Comparison of ENCODE assay signal across 28 cellular contexts in the genomic region with DNA sequence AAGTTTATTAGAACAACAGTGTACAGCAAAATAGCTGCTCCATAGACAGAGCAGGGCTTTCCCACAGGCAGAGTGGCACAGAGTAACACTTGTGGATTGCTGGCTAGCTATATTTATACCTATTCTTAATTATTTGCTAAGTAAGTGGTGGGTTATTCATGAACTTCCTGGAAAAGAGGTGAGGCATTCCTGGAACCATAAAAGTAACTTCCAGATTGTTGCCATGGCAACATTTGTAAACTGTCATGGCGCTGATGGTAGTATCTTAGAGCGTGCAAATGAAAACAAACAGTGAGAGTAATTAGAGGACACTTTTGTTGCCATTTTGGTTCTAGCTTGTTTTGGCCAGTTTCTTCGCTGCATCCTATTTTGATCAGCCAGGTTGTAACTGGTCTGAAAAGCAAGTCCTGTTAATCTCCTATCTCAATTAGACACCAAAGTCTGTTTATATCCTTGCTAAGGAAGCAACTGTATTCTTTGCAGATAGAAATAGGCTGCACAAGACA. TPM values are rescaled to one million over a fixed set of nuclear protein-coding genes. Genes with fewer than 3 reads are reported as not detected.
DNase-seq lines count a peak whose midpoint lies in the region; ATAC-seq and TF ChIP-seq lines count a peak whose summit lies in the region.
"Had no signal": no experiment of that assay in that cellular context is flagged by ENCODE, and none has a peak within 500 bp of the region (broad histone marks: within the 10 kb centered on the region; RNA-seq: fewer than 3 reads in every experiment).

No MANE protein-coding gene starts in this region.

- H3K4me1 ChIP-seq in mucosa of descending colon (ENCODE audit: low read depth), result no peaks in the 10 kb centered on the region
- H3K4me1 ChIP-seq: esophagus muscularis mucosa, sigmoid colon had no signal

- peak; percentile 29 for DNase-seq in NCI-H2029 (lab: John Stamatoyannopoulos, UW)
- no peak for DNase-seq in NCI-H2029 treated with DMSO at 0.1 percent for 48 hours (lab: John Stamatoyannopoulos, UW)
- DNase-seq in NCI-H69 (lab: John Stamatoyannopoulos, UW), result peak; percentile 15
- peak; percentile 77 to 79 for DNase-seq in erythroblast (lab: John Stamatoyannopoulos, UW)
- DNase-seq in mucosa of descending colon, result peak in 1 of 3 donors; percentile 17
- DNase-seq in activated gamma-delta T cell (lab: John Stamatoyannopoulos, UW), result no peak
- DNase-seq: activated CD8-positive, alpha-beta memory T cell treated with anti-CD3 and anti-CD28 coated beads, Interleukin-2, amount 50 U/mL, for 48 hours; activated naive CD8-positive, alpha-beta T cell treated with anti-CD3 and anti-CD28 coated beads for 36 hours; effector CD4-positive, alpha-beta T cell; IMR-90; MG63; naive thymus-derived CD4-positive, alpha-beta T cell; NCI-H2227 treated with DMSO at 0.1 percent for 48 hours; sigmoid colon; stimulated activated CD8-positive, alpha-beta memory T cell treated with anti-CD3 and anti-CD28 coated beads, Interleukin-4, amount 100 ng/mL, for 48 hours; T-helper 2 cell had no signal

- no peak overlapping the region for H3K4me3 ChIP-seq in mucosa of descending colon
- H3K4me3 ChIP-seq: esophagus muscularis mucosa, MG63, sigmoid colon had no signal

- intact Hi-C loops in mucosa of descending colon (cut with DNase I, micrococcal nuclease), result no loop called here

- TF ChIP-seq POLR2A in erythroblast (IDR thresholded peaks at IDR 0.05; ENCODE audit: low read length), result no peak

- peak; percentile 90 for ATAC-seq in mucosa of descending colon
- no peak for ATAC-seq in HG02885 (IDR thresholded peaks at IDR 0.05; ENCODE audit: poor library complexity, unreplicated experiment)
- no peak for ATAC-seq in GM18907 (IDR thresholded peaks at IDR 0.05; ENCODE audit: unreplicated experiment)
- ATAC-seq: naive thymus-derived CD4-positive, alpha-beta T cell; WTC11 had no signal

- TF ChIP-seq CTCF in mucosa of descending colon (IDR thresholded peaks at IDR 0.05), result no peak

- H3K36me3 ChIP-seq in mucosa of descending colon (ENCODE audit: low read depth), result no peaks in the 10 kb centered on the region
- H3K36me3 ChIP-seq: esophagus muscularis mucosa, MG63, sigmoid colon had no signal

- no peaks in the 10 kb centered on the region for H3K9me3 ChIP-seq in mucosa of descending colon
- H3K9me3 ChIP-seq: esophagus muscularis mucosa, MG63, sigmoid colon had no signal

RNA-seq across cellular contexts. Expression of gene DEFB114, which starts 23.9 kb away (rescaled TPM):
- total RNA-seq in mucosa of descending colon, result not detected
- total RNA-seq: activated naive CD8-positive, alpha-beta T cell treated with anti-CD3 and anti-CD28 coated beads for 36 hours; activated T-helper 2 cell treated with anti-CD3 and anti-CD28 coated beads, Interferon-gamma antibody, Interleukin-2, Interleukin-4, amounts not matched to agents 10 μg/mL and 5 μg/mL and 100 μg/mL, durations not matched to agents 14 hours and 24 hours and 36 hours; B cell; chondrocyte; Daoy; esophagus muscularis mucosa; frontal cortex; IMR-90; kidney epithelial cell; mesenteric fat pad; naive thymus-derived CD4-positive, alpha-beta T cell; osteocyte; sigmoid colon; WTC11 had no signal

RNA-seq across cellular contexts. Expression of gene DEFB113, which starts 29.4 kb away (rescaled TPM):
- total RNA-seq in mucosa of descending colon, result not detected
- total RNA-seq: activated naive CD8-positive, alpha-beta T cell treated with anti-CD3 and anti-CD28 coated beads for 36 hours; activated T-helper 2 cell treated with anti-CD3 and anti-CD28 coated beads, Interferon-gamma antibody, Interleukin-2, Interleukin-4, amounts not matched to agents 10 μg/mL and 5 μg/mL and 100 μg/mL, durations not matched to agents 14 hours and 24 hours and 36 hours; B cell; chondrocyte; Daoy; esophagus muscularis mucosa; frontal cortex; IMR-90; kidney epithelial cell; mesenteric fat pad; naive thymus-derived CD4-positive, alpha-beta T cell; osteocyte; sigmoid colon; WTC11 had no signal

Comparison
In these comparisons a context has a peak if more than half of its experiments do, and no peak if none do; other contexts are left out.
1. DNase-seq: peak in NCI-H2029 (single experiment), NCI-H69 (single experiment) and erythroblast (2 of 2); none in NCI-H2029 treated with DMSO at 0.1 percent for 48 hours (single experiment) and activated gamma-delta T cell (single experiment).